Comparison of ENCODE assay signal across 8 cellular contexts in genomic region chr10:72364239-72364777, GRCh38. TPM values are rescaled to one million over a fixed set of nuclear protein-coding genes. Genes with fewer than 3 reads are reported as not detected.
DNase-seq lines count a peak whose midpoint lies in the region; ATAC-seq and TF ChIP-seq lines count a peak whose summit lies in the region.

No MANE protein-coding gene starts in this region.

- H3K4me1 ChIP-seq in adrenal gland (replicated peaks in 1 of 2) = peaks cover 3 to 11% of the 10 kb centered on the region in 2 donors
- no peaks in the 10 kb centered on the region for H3K4me1 ChIP-seq in rectal smooth muscle tissue (ENCODE audit: control insufficient read depth, insufficient read depth, low read length)

- H3K36me3 ChIP-seq in adrenal gland (replicated peaks in 1 of 2) (peaks cover 0 to 17% of the 10 kb centered on the region in 2 donors), rectal smooth muscle tissue (ENCODE audit: control insufficient read depth, insufficient read depth, low read length) (peaks cover 6% of the 10 kb centered on the region)

- H3K9ac ChIP-seq in rectal smooth muscle tissue (ENCODE audit: low read length) = no peak overlapping the region

- no peaks in the 10 kb centered on the region for H3K9me3 ChIP-seq in adrenal gland (replicated peaks in 1 of 3)

- TF ChIP-seq CTCF in GM12864 (IDR thresholded peaks at IDR 0.05; ENCODE audit: low read depth, low read length, missing control alignments) (peak; percentile 96), adrenal gland (IDR thresholded peaks at IDR 0.05) (peak; percentile 85 to 98 (median 96))

- H3K27ac ChIP-seq in adrenal gland (peak overlapping the region in 3 of 5 donors; percentile 27 to 38 (median 32)), rectal smooth muscle tissue (ENCODE audit: low read depth, low read length) (no peak overlapping the region)

- H3K27me3 ChIP-seq in adrenal gland (no peaks in the 10 kb centered on the region), rectal smooth muscle tissue (ENCODE audit: control insufficient read depth, insufficient read depth, low read length) (no peaks in the 10 kb centered on the region)

- 2 to 6% (median 5%) methylated on average over 5 to 12 of the region's 12 CpGs for WGBS in adrenal gland, 4 donors

- H3K4me3 ChIP-seq in GM12864 (ENCODE audit: low read depth, low read length) = no peak overlapping the region
- H3K4me3 ChIP-seq in adrenal gland = no peak overlapping the region
- H3K4me3 ChIP-seq in rectal smooth muscle tissue (ENCODE audit: low read length) = peak overlapping the region; percentile 5

- no peak for TF ChIP-seq POLR2A in adrenal gland (IDR thresholded peaks at IDR 0.05)

- DNase-seq in GM12864 (ENCODE audit: low read depth) = peak; percentile 83
- peak; percentile 60 for DNase-seq in NCI-H146 treated with DMSO at 0.1 percent for 48 hours (lab: John Stamatoyannopoulos, UW; ENCODE audit: unreplicated experiment)
- DNase-seq in SW480 (ENCODE audit: low spot score) = peak; percentile 73
- DNase-seq in adrenal gland = peak; percentile 86 to 97 (median 92)
- DNase-seq in left cardiac atrium = peak; percentile 90

- ATAC-seq in HG02642 (IDR thresholded peaks at IDR 0.05; ENCODE audit: poor library complexity, unreplicated experiment) = peak; percentile 87
- peak; percentile 97 to 98 for ATAC-seq in left cardiac atrium
- no peak for ATAC-seq in HG02852 (IDR thresholded peaks at IDR 0.05; ENCODE audit: unreplicated experiment)

- intact Hi-C loops in adrenal gland (cut with DNase I) (loop anchor here in 1 of 2 donors (5.0 kb wide), 1 partner anchor 333 kb away; no protein-coding TSS in a partner anchor), left cardiac atrium (cut with DNase I) (loop anchor here (2.0 to 10.0 kb wide), 6 partner anchors 330 to 800 kb away; partner anchors contain the start of genes MCU (in 2 of the 2), ECD (in 1 of the 2) and FAM149B1 (in 1 of the 2))

RNA-seq across cellular contexts. Expression of gene DNAJB12, which starts 9.6 kb away (rescaled TPM):
- total RNA-seq in adrenal gland (10 to 100 TPM; 36.3 to 67.0 (median 49.3) TPM), left cardiac atrium (10 to 100 TPM; 25.8 to 33.4 TPM)
- 10 to 100 TPM; 37.4 to 47.8 (median 37.9) TPM for polyA plus RNA-seq in adrenal gland
